ENCODE assay signal across 22 cellular contexts in genomic region chr15:52214553-52214952, GRCh38. TPM values are rescaled to one million over a fixed set of nuclear protein-coding genes. Genes with fewer than 3 reads are reported as not detected.
A peak's percentile ranks its signal among the peaks of the same experiment; 100 is the strongest.
DNase-seq lines count a peak whose midpoint lies in the region; ATAC-seq, FAIRE-seq and TF ChIP-seq lines count a peak whose summit lies in the region.
"Had no signal": no experiment of that assay in that cellular context is flagged by ENCODE, and none has a peak within 500 bp of the region (broad histone marks: within the 10 kb centered on the region; RNA-seq: fewer than 3 reads in every experiment).

No MANE protein-coding gene starts in this region.

- no peak overlapping the region for H2AFZ ChIP-seq in K562 (ENCODE audit: low read depth, low read length)

- no peak overlapping the region for H3K27ac Mint-ChIP-seq in glutamatergic neuron (ENCODE audit: unreplicated experiment)
- H3K27ac Mint-ChIP-seq: CD14-positive monocyte; CD4-positive, alpha-beta memory T cell; CD4-positive, CD25-positive, alpha-beta regulatory T cell had no signal

- H3K4me1 Mint-ChIP-seq in glutamatergic neuron (ENCODE audit: low read depth, unreplicated experiment) = no peaks in the 10 kb centered on the region
- H3K4me1 Mint-ChIP-seq: CD14-positive monocyte had no signal

- no peaks in the 10 kb centered on the region for H4K20me1 ChIP-seq in K562 (replicated peaks; ENCODE audit: control insufficient read depth, insufficient read depth, low read length)
- H4K20me1 ChIP-seq: BLaER1 had no signal

- H3K4me2 ChIP-seq in A549 (no peak overlapping the region), K562 (ENCODE audit: insufficient read depth, low read length) (no peak overlapping the region)
- H3K4me2 ChIP-seq: BLaER1 had no signal

- in situ Hi-C loops in K562 (cut with MboI) = no loop called here

- TF ChIP-seq CTCF in A549 (IDR thresholded peaks at IDR 0.05) (no peak), K562 (IDR thresholded peaks at IDR 0.05 in 2 of 3, conservative IDR thresholded peaks at IDR 0.05 in 1 of 3; ENCODE audit: insufficient read depth in 2 of 3, low read depth in 1 of 3, low read length in 3 of 3) (no peak), glutamatergic neuron (IDR thresholded peaks at IDR 0.05; ENCODE audit: partially characterized antibody, unreplicated experiment) (no peak)

- ATAC-seq in A549 (no peak), K562 (no peak), GM18520 (IDR thresholded peaks at IDR 0.05; ENCODE audit: unreplicated experiment) (no peak)

- CTCF ChIA-PET in A549 (lab: Yijun Ruan, JAX) (interaction anchor here (0.6 to 6.8 kb wide), 6 partner anchors 9 to 78 kb away, joined by 3 to 67 read pairs (median 4); no protein-coding TSS in a partner anchor), K562 (lab: Yijun Ruan, JAX; ENCODE audit: low intra/inter-chr PET ratio) (no interaction called here)

- H3K27me3 Mint-ChIP-seq in glutamatergic neuron (ENCODE audit: unreplicated experiment) = no peaks in the 10 kb centered on the region
- H3K27me3 Mint-ChIP-seq: CD4-positive, CD25-positive, alpha-beta regulatory T cell; CD8-positive, alpha-beta memory T cell had no signal

- no peaks in the 10 kb centered on the region for H3K36me3 ChIP-seq in K562 (ENCODE audit: control insufficient read depth, insufficient read depth, low read length)
- H3K36me3 ChIP-seq: BE2C had no signal

- TF ChIP-seq POLR2A in A549 (IDR thresholded peaks at IDR 0.05; ENCODE audit: low read length) (no peak), K562 (conservative IDR thresholded peaks at IDR 0.05) (no peak)

- no peaks in the 10 kb centered on the region for H3K36me3 Mint-ChIP-seq in glutamatergic neuron (ENCODE audit: unreplicated experiment)
- H3K36me3 Mint-ChIP-seq: CD14-positive monocyte; CD4-positive, alpha-beta memory T cell had no signal

- peaks cover 9 to 12% of the 10 kb centered on the region in 2 experiments; a peak in 4 of 5 replicates for H3K27me3 ChIP-seq in K562 (ENCODE audit: control insufficient read depth in 2 of 2, insufficient read depth in 2 of 2, low read length in 2 of 2)
- H3K27me3 ChIP-seq: BE2C, BLaER1 had no signal

- H3K9me3 Mint-ChIP-seq in glutamatergic neuron (ENCODE audit: unreplicated experiment) = no peaks in the 10 kb centered on the region
- H3K9me3 Mint-ChIP-seq: CD4-positive, CD25-positive, alpha-beta regulatory T cell; CD8-positive, alpha-beta memory T cell had no signal

- H3K4me3 ChIP-seq in A549 = no peak overlapping the region
- no peak overlapping the region for H3K4me3 ChIP-seq in K562
- H3K4me3 ChIP-seq: BLaER1 had no signal

- BruUV-seq in K562 (replicated peaks; lab: Mats Ljungman, UMichigan) = no TSS peak

- H3K27ac ChIP-seq in A549 (no peak overlapping the region), K562 (ENCODE audit: extremely low read depth, low read depth, low read length) (no peak overlapping the region)
- H3K27ac ChIP-seq: 22Rv1, BLaER1 had no signal

- H3K4me1 ChIP-seq in A549 (no peaks in the 10 kb centered on the region), K562 (replicated peaks in 1 of 2; ENCODE audit: control insufficient read depth in 2 of 2, insufficient read depth in 2 of 2, low read length in 2 of 2) (peaks cover 0 to 2% of the 10 kb centered on the region in 2 experiments; a peak in 1 of 5 replicates)
- H3K4me1 ChIP-seq: BE2C, BLaER1 had no signal

- H3K9ac ChIP-seq in K562 (ENCODE audit: insufficient read depth in 1 of 2, low read depth in 2 of 2, low read length in 2 of 2) = no peak overlapping the region
- H3K9ac ChIP-seq: BLaER1 had no signal

- intact Hi-C loops in K562 (cut with micrococcal nuclease) = no loop called here

- H3K9me1 ChIP-seq in K562 (ENCODE audit: control insufficient read depth, insufficient read depth, low read length) = no peaks in the 10 kb centered on the region

- 95% methylated on average over 1 of the region's 1 CpG for WGBS in A549 (ENCODE audit: missing lambda C conversion rate)
- 0% methylated on average over 1 of the region's 1 CpG for WGBS in K562 (ENCODE audit: insufficient coverage, low coverage, missing lambda C conversion rate)

- H3K9me3 ChIP-seq in A549 = no peaks in the 10 kb centered on the region
- no peaks in the 10 kb centered on the region for H3K9me3 ChIP-seq in K562 (replicated peaks; ENCODE audit: control insufficient read depth, insufficient read depth, low read depth, low read length)
- H3K9me3 ChIP-seq: BE2C, BLaER1 had no signal

- DNase-seq in DMS79 treated with DMSO at 0.1 percent for 48 hours (lab: John Stamatoyannopoulos, UW) (peak; percentile 14), DMS79 (lab: John Stamatoyannopoulos, UW) (no peak), A549 (ENCODE audit: low read depth in 1 of 2, low spot score in 1 of 2) (no peak), K562 (ENCODE audit: extremely low read depth in 1 of 4, low spot score in 3 of 4) (no peak), glutamatergic neuron (no peak)
- DNase-seq: ACHN; BE2C; C1 segment of cervical spinal cord; CD4-positive, alpha-beta memory T cell; CD4-positive, CD25-positive, alpha-beta regulatory T cell; CD8-positive, alpha-beta memory T cell; COR-L47; DMS 273 treated with DMSO at 0.1 percent for 48 hours; DMS153; DND-41; EL; GDM1 had no signal

- POLR2A ChIA-PET in A549 (lab: Yijun Ruan, JAX) (interaction anchor here (0.9 kb wide), 1 partner anchor 35 kb away, joined by 3 read pairs; no protein-coding TSS in a partner anchor), K562 (lab: Yijun Ruan, JAX) (interaction anchor here (0.6 to 2.3 kb wide), 3 partner anchors 13 to 637 kb away, joined by 3 to 7 read pairs (median 3); no protein-coding TSS in a partner anchor)

- FAIRE-seq in A549 (lab: Jason Lieb, UNC) (peak; percentile 88), K562 (lab: Jason Lieb, UNC) (no peak)
- FAIRE-seq: GM12891 had no signal

- no peak overlapping the region for H3K4me3 Mint-ChIP-seq in glutamatergic neuron (ENCODE audit: unreplicated experiment)
- H3K4me3 Mint-ChIP-seq: CD14-positive monocyte; CD4-positive, CD25-positive, alpha-beta regulatory T cell; CD8-positive, alpha-beta memory T cell had no signal

- TF ChIP-seq RAD21 in A549 (conservative IDR thresholded peaks at IDR 0.05 in 1 of 2, IDR thresholded peaks at IDR 0.05 in 1 of 2) (no peak), K562 (CRISPR knock-in tag; conservative IDR thresholded peaks at IDR 0.05 in 1 of 2, IDR thresholded peaks at IDR 0.05 in 1 of 2) (no peak)

- TF ChIP-seq EP300 in A549 (IDR thresholded peaks at IDR 0.05) (no peak), K562 (IDR thresholded peaks at IDR 0.05; ENCODE audit: low read length) (no peak)

- no peaks in the 10 kb centered on the region for H3K79me2 ChIP-seq in K562 (ENCODE audit: control insufficient read depth, insufficient read depth, low read length)

TF ChIP-seq in A549, 52 proteins besides CTCF, POLR2A, EP300 and RAD21 (continues in another document):
- no peak for TF ChIP-seq HMGXB4 (CRISPR knock-in tag; IDR thresholded peaks at IDR 0.05; ENCODE audit: borderline replicate concordance)

TF ChIP-seq in K562, 482 proteins besides CTCF, POLR2A, EP300 and RAD21 (continues in another document):
- TF ChIP-seq NFATC3 (IDR thresholded peaks at IDR 0.05) = no peak

RNA-seq across cellular contexts. Expression of gene GNB5, which starts 23.4 kb away (rescaled TPM):
- polyA plus RNA-seq in A549 (2011; rRNA removed) = 67.5 and 72.0 TPM in 2 replicates
- polyA plus RNA-seq in A549 (2012; cell fraction: cytosol; rRNA removed) = 57.2 and 60.2 TPM in 2 replicates
- polyA plus RNA-seq in A549 (2012; cell fraction: nucleus; rRNA removed) = 30.1 and 35.9 TPM in 2 replicates
- polyA plus RNA-seq in A549 (2017; fragmentation: RNase III; extraction: RNeasy Plus Mini Kit Qiagen cat#74134 plus additional on column Dnase treatment) = 53.6 to 65.9 TPM (median 57.2 TPM) in 3 replicates
- polyA minus RNA-seq in A549 (2011; rRNA and poly(A)+ RNA removed) = 47.8 and 50.6 TPM in 2 replicates
- 1.4 and 1.9 TPM in 2 replicates for total RNA-seq in K562 (2011; cell fraction: chromatin; rRNA removed; ENCODE audit: low replicate concordance)
- 0.92 and 1.2 TPM in 2 replicates for total RNA-seq in K562 (2011; cell fraction: nucleolus; rRNA removed)
- 2.1 and 2.2 TPM in 2 replicates for total RNA-seq in K562 (2011; cell fraction: nucleoplasm; rRNA removed)
- total RNA-seq in K562 (2014; rRNA removed) = 0.77 and 2.5 TPM in 2 replicates
- total RNA-seq in K562 (2014; rRNA removed; fragmentation: Illumina TruSeq; extraction: Trizol) = 0.64 and 0.84 TPM in 2 replicates
- 0.11 and 0.98 TPM in 2 replicates for total RNA-seq in K562 (2015; rRNA removed; fragmentation: Illumina TruSeq; extraction: Trizol)
- total RNA-seq in K562 (2021) = 1.0 and 1.1 TPM in 2 replicates
- polyA plus RNA-seq in K562 (2011; rRNA removed) = 0.70 and 0.79 TPM in 2 replicates
- polyA plus RNA-seq in K562 (2011; cell fraction: cytosol; rRNA removed) = 0.55 and 0.79 TPM in 2 replicates
- 0.48 and 0.74 TPM in 2 replicates for polyA plus RNA-seq in K562 (2011; cell fraction: nucleus; rRNA removed)
- 0.92 and 1.2 TPM in 2 replicates for polyA plus RNA-seq in K562 (2012)
- 0.61 and 0.70 TPM in 2 replicates for polyA plus RNA-seq in K562 (2014; fragmentation: Illumina TruSeq; extraction: Trizol)
- under 1 TPM; 0.14 to 0.32 TPM for polyA plus RNA-seq in K562 (2014; fragmentation: Nextera tagmentation; extraction: Ambion mirVana)
- polyA plus RNA-seq in K562 (2014; rRNA removed) = 0.63 and 2.1 TPM in 2 replicates
- 0.77 and 0.81 TPM in 2 replicates for polyA minus RNA-seq in K562 (2011; rRNA and poly(A)+ RNA removed)
- 1.0 and 2.4 TPM in 2 replicates for polyA minus RNA-seq in K562 (2011; cell fraction: cytosol; rRNA and poly(A)+ RNA removed)
- 0.44 and 1.3 TPM in 2 replicates for polyA minus RNA-seq in K562 (2011; cell fraction: nucleus; rRNA and poly(A)+ RNA removed)
- 28.4 TPM for total RNA-seq in glutamatergic neuron (ENCODE audit: unreplicated experiment)
